ENCODE assay signal across 1 cellular context in genomic region chr12:24111591-24111990, GRCh38.
TF ChIP-seq lines count a peak whose summit lies in the region.

No MANE protein-coding gene starts in this region.

TF ChIP-seq in GM23338, 12 proteins besides CTCF, POLR2A, EP300 and RAD21 (continued from another document):
- TF ChIP-seq ZNF462 (CRISPR knock-in tag; IDR thresholded peaks at IDR 0.05) (no peak), CREB1 (CRISPR knock-in tag; IDR thresholded peaks at IDR 0.05; ENCODE audit: low read depth) (no peak), ETS1 (IDR thresholded peaks at IDR 0.05) (no peak), NANOG (IDR thresholded peaks at IDR 0.05; ENCODE audit: borderline replicate concordance) (no peak), ZNF114 (CRISPR knock-in tag; IDR thresholded peaks at IDR 0.05) (no peak), ZNF331 (CRISPR knock-in tag; IDR thresholded peaks at IDR 0.05; ENCODE audit: low read depth) (no peak)
